ENCODE assay signal across 35 cellular contexts in genomic region chr17:9568957-9569588, GRCh38. TPM values are rescaled to one million over a fixed set of nuclear protein-coding genes. Genes with fewer than 3 reads are reported as not detected.
"Had no signal": no experiment of that assay in that cellular context is flagged by ENCODE, and none has a peak within 500 bp of the region (broad histone marks: within the 10 kb centered on the region; RNA-seq: fewer than 3 reads in every experiment).

No MANE protein-coding gene starts in this region.

- H3K9me3 Mint-ChIP-seq: activated CD4-positive, alpha-beta T cell treated with anti-CD3 and anti-CD28 coated beads, Interleukin-2, amount 10 ng/mL, durations not matched to agents 24 days and 14 days; activated CD8-positive, alpha-beta T cell treated with anti-CD3 and anti-CD28 coated beads for 36 hours; activated naive CD4-positive, alpha-beta T cell treated with anti-CD3 and anti-CD28 coated beads for 36 hours; activated naive CD4-positive, alpha-beta T cell treated with anti-CD3 and anti-CD28 coated beads, Interleukin-2, amount 50 U/mL, for 72 hours; activated T-helper 1 cell treated with anti-CD3 and anti-CD28 coated beads, Interleukin-12 subunit alpha, Interleukin-12 subunit beta, Interleukin-2, Interleukin-4 antibody, amounts not matched to agents 30 ng/mL and 10 ng/mL and 1 ng/mL, durations not matched to agents 14 hours and 24 hours and 36 hours had no signal

- H3K4me2 ChIP-seq: KMS-11 had no signal

- H3K9me3 ChIP-seq: SJCRH30 had no signal

- DNase-seq: activated CD4-positive, alpha-beta T cell treated with anti-CD3 and anti-CD28 coated beads, Interleukin-2, amount 10 ng/mL, durations not matched to agents 24 days and 14 days; activated CD4-positive, alpha-beta T cell treated with anti-CD3 and anti-CD28 coated beads, Interleukin-2, amount 50 U/mL, for 4 hours; activated CD8-positive, alpha-beta T cell treated with anti-CD3 and anti-CD28 coated beads for 36 hours; activated gamma-delta T cell treated with Interleukin-2 at 50 U/mL for 16 hours; activated naive CD4-positive, alpha-beta T cell treated with anti-CD3 and anti-CD28 coated beads for 36 hours; activated T-cell treated with anti-CD3 and anti-CD28 coated beads, Interleukin-2, amount 50 U/mL, for 1 hour; amniotic stem cell; aorta; brain microvascular endothelial cell; central memory CD4-positive, alpha-beta T cell; MM.1S; MV-4-11; NCI-H1092 treated with DMSO at 0.1 percent for 48 hours; NCI-H1417; NCI-H146; NCI-H187; NCI-H2029 treated with DMSO at 0.1 percent for 48 hours; NCI-H2107; NCI-H226; NCI-H446 treated with DMSO at 0.1 percent for 48 hours; NCI-H524; SHP77; SJCRH30; T1000; WERI-Rb-1 had no signal

- H3K27ac ChIP-seq: brain microvascular endothelial cell, KMS-11, SJCRH30, SK-N-MC, WERI-Rb-1 had no signal

- H3K27me3 Mint-ChIP-seq: activated CD4-positive, alpha-beta T cell treated with anti-CD3 and anti-CD28 coated beads, Interleukin-2, amount 10 ng/mL, durations not matched to agents 24 days and 14 days; activated CD8-positive, alpha-beta T cell treated with anti-CD3 and anti-CD28 coated beads for 36 hours had no signal

- H3K9ac ChIP-seq: KMS-11 had no signal

- ATAC-seq: activated CD8-positive, alpha-beta T cell treated with anti-CD3 and anti-CD28 coated beads for 36 hours; activated naive CD4-positive, alpha-beta T cell treated with anti-CD3 and anti-CD28 coated beads, Interleukin-2, amount 50 U/mL, for 72 hours; Panc1 had no signal

- H3K27me3 ChIP-seq: brain microvascular endothelial cell, SJCRH30 had no signal

- H3K27ac Mint-ChIP-seq: activated CD4-positive, alpha-beta T cell treated with anti-CD3 and anti-CD28 coated beads, Interleukin-2, amount 10 ng/mL, durations not matched to agents 24 days and 14 days; activated CD8-positive, alpha-beta T cell treated with anti-CD3 and anti-CD28 coated beads for 36 hours; activated naive CD4-positive, alpha-beta T cell treated with anti-CD3 and anti-CD28 coated beads for 36 hours; activated naive CD4-positive, alpha-beta T cell treated with anti-CD3 and anti-CD28 coated beads, Interleukin-2, amount 50 U/mL, for 72 hours; activated T-helper 1 cell treated with anti-CD3 and anti-CD28 coated beads, Interleukin-12 subunit alpha, Interleukin-12 subunit beta, Interleukin-2, Interleukin-4 antibody, amounts not matched to agents 30 ng/mL and 10 ng/mL and 1 ng/mL, durations not matched to agents 14 hours and 24 hours and 36 hours had no signal

- H3K36me3 ChIP-seq: WERI-Rb-1 had no signal

- H3K4me3 Mint-ChIP-seq: activated CD4-positive, alpha-beta T cell treated with anti-CD3 and anti-CD28 coated beads, Interleukin-2, amount 10 ng/mL, durations not matched to agents 24 days and 14 days; activated CD8-positive, alpha-beta T cell treated with anti-CD3 and anti-CD28 coated beads for 36 hours; activated naive CD4-positive, alpha-beta T cell treated with anti-CD3 and anti-CD28 coated beads for 36 hours; activated T-helper 1 cell treated with anti-CD3 and anti-CD28 coated beads, Interleukin-12 subunit alpha, Interleukin-12 subunit beta, Interleukin-2, Interleukin-4 antibody, amounts not matched to agents 30 ng/mL and 10 ng/mL and 1 ng/mL, durations not matched to agents 14 hours and 24 hours and 36 hours had no signal

- H3K4me3 ChIP-seq: SJCRH30, SK-N-MC had no signal

RNA-seq across cellular contexts. Expression of gene CFAP52, which starts 7.4 kb away (rescaled TPM):
- total RNA-seq: activated CD4-positive, alpha-beta T cell treated with anti-CD3 and anti-CD28 coated beads, Interleukin-2, amount 10 ng/mL, durations not matched to agents 24 days and 14 days; activated CD8-positive, alpha-beta memory T cell treated with anti-CD3 and anti-CD28 coated beads for 36 hours; activated CD8-positive, alpha-beta T cell treated with anti-CD3 and anti-CD28 coated beads for 36 hours; activated naive CD4-positive, alpha-beta T cell treated with anti-CD3 and anti-CD28 coated beads for 36 hours; activated naive CD4-positive, alpha-beta T cell treated with anti-CD3 and anti-CD28 coated beads, Interleukin-2, amount 50 U/mL, for 72 hours; activated T-helper 1 cell treated with anti-CD3 and anti-CD28 coated beads, Interleukin-12 subunit alpha, Interleukin-12 subunit beta, Interleukin-2, Interleukin-4 antibody, amounts not matched to agents 30 ng/mL and 10 ng/mL and 1 ng/mL, durations not matched to agents 14 hours and 24 hours and 36 hours; LHCN-M2; RPMI7951; SJCRH30; T-helper 1 cell treated with Interleukin-12 subunit alpha and Interleukin-12 subunit beta and Interleukin-4 antibody, amounts not matched to agents 30 ng/mL and 1 ng/mL, for 36 hours; T-helper 2 cell treated with Interferon-gamma antibody and Interleukin-4, amounts not matched to agents 100 ng/mL and 5 ng/mL, for 36 hours had no signal
- polyA plus RNA-seq: aorta had no signal
